ENCODE assay signal across 13 cellular contexts in the genomic region with DNA sequence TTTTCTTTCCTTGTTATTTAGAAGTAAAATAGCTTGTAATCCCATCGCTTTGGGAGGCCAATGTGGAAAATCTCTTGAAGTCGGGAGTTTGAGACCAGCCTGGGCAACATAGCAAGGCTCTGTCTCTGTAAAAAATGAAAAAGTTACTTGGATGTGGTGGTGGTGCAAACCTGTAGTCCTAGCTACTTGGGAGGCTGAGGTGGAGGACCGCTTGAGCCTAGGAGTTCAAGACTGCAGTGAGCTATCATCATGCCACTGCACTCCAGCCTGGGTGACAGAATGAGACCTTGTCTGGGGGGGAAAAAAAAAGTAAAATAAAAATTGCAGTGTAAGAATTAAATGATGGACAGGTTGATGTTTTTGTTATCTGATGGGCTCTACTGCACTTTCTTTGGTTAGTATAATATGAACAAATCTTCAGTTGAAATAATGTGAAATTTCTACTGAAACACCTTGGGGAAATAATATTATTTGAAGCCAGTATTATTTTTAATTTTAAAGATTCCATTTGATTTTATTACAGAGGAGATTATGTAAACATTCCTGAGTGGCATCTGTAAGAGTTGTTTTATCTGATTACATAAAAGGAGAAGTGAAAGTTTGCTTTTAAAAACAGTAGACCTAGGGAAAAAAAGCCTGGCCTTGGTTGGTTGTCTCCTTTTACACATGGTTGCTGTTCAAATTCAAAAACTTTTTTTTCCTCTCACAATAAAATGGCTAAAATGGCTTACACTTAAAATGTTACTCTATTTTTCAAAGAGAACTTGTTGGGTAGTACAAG. TPM values are rescaled to one million over a fixed set of nuclear protein-coding genes. Genes with fewer than 3 reads are reported as not detected.
DNase-seq lines count a peak whose midpoint lies in the region; ATAC-seq and TF ChIP-seq lines count a peak whose summit lies in the region.
"Had no signal": no experiment of that assay in that cellular context is flagged by ENCODE, and none has a peak within 500 bp of the region (broad histone marks: within the 10 kb centered on the region; RNA-seq: fewer than 3 reads in every experiment).

No MANE protein-coding gene starts in this region.

- no peak for TF ChIP-seq POLR2A in right lobe of liver (IDR thresholded peaks at IDR 0.05)

- no peak overlapping the region for H3K4me3 ChIP-seq in right lobe of liver
- H3K4me3 ChIP-seq: uterus had no signal

- no peaks in the 10 kb centered on the region for H3K9me3 ChIP-seq in right lobe of liver
- H3K9me3 ChIP-seq: uterus had no signal

- DNase-seq in CD1c-positive myeloid dendritic cell (ENCODE audit: extremely low spot score) = peak; percentile 59
- peak; percentile 39 for DNase-seq in KBM-7
- DNase-seq in right lobe of liver = no peak
- DNase-seq in activated gamma-delta T cell treated with Interleukin-2 at 50 U/mL for 16 hours = no peak
- no peak for DNase-seq in mesenteric fat pad (ENCODE audit: low spot score)
- no peak for DNase-seq in foreskin melanocyte
- DNase-seq: activated effector memory CD4-positive, alpha-beta T cell treated with anti-CD3 and anti-CD28 coated beads, Interleukin-2, amount 50 U/mL, for 16 hours; DMS 273 treated with DMSO at 0.1 percent for 48 hours; NCI-H1436 treated with DMSO at 0.1 percent for 48 hours; NCI-H774; uterus had no signal

- TF ChIP-seq CTCF in VCaP (conservative IDR thresholded peaks at IDR 0.05) (no peak), right lobe of liver (IDR thresholded peaks at IDR 0.05) (no peak)

- H3K36me3 ChIP-seq in right lobe of liver = no peaks in the 10 kb centered on the region
- H3K36me3 ChIP-seq: uterus had no signal

- WGBS in right lobe of liver (ENCODE audit: insufficient coverage, low coverage, low lambda C conversion rate, missing lambda C conversion rate) = 91% methylated on average over 3 of the region's 3 CpGs

- in situ Hi-C loops in KBM-7 (cut with MboI; ENCODE audit: low pct_unique_long_range_greater_than_20kb, low sequenced_read_pairs) = no loop called here

- ATAC-seq in right lobe of liver (peak; percentile 48 to 76 (median 64)), HG02981 (IDR thresholded peaks at IDR 0.05; ENCODE audit: unreplicated experiment) (no peak)

- H3K27ac ChIP-seq in VCaP = peak overlapping the region; percentile 50
- peak overlapping the region in 1 of 3 donors; percentile 15 for H3K27ac ChIP-seq in right lobe of liver

- no peaks in the 10 kb centered on the region for H3K27me3 ChIP-seq in right lobe of liver
- H3K27me3 ChIP-seq: uterus had no signal

- intact Hi-C loops in right lobe of liver (cut with DNase I) = no loop called here

- peaks cover 0 to 13% (median 6%) of the 10 kb centered on the region in 4 donors for H3K4me1 ChIP-seq in right lobe of liver

RNA-seq across cellular contexts. Expression of a gene that starts 10.5 kb away (rescaled TPM):
- total RNA-seq in right lobe of liver (10 to 100 TPM; 24.7 to 41.0 (median 32.1) TPM), mesenteric fat pad (41.6 TPM)

RNA-seq across cellular contexts. Expression of a gene that starts 11.4 kb away (rescaled TPM):
- total RNA-seq in right lobe of liver (10 to 100 TPM; 13.3 to 19.8 (median 16.5) TPM), mesenteric fat pad (48.0 TPM)

RNA-seq across cellular contexts. Expression of a gene that starts 32.7 kb away (rescaled TPM):
- total RNA-seq in right lobe of liver = under 1 TPM in 2 of 6 experiments, not detected in 4; 0.20 to 0.43 TPM
- 0.39 TPM for total RNA-seq in mesenteric fat pad

Comparison
In these comparisons a context has a peak if more than half of its experiments do, and no peak if none do; other contexts are left out.
1. DNase-seq: peak in CD1c-positive myeloid dendritic cell (single experiment) and KBM-7 (single experiment); none in right lobe of liver (0 of 3), activated gamma-delta T cell treated with Interleukin-2 at 50 U/mL for 16 hours (single experiment), mesenteric fat pad (single experiment) and foreskin melanocyte (single experiment).